Comparison of ENCODE assay signal across 8 cellular contexts in the genomic region with DNA sequence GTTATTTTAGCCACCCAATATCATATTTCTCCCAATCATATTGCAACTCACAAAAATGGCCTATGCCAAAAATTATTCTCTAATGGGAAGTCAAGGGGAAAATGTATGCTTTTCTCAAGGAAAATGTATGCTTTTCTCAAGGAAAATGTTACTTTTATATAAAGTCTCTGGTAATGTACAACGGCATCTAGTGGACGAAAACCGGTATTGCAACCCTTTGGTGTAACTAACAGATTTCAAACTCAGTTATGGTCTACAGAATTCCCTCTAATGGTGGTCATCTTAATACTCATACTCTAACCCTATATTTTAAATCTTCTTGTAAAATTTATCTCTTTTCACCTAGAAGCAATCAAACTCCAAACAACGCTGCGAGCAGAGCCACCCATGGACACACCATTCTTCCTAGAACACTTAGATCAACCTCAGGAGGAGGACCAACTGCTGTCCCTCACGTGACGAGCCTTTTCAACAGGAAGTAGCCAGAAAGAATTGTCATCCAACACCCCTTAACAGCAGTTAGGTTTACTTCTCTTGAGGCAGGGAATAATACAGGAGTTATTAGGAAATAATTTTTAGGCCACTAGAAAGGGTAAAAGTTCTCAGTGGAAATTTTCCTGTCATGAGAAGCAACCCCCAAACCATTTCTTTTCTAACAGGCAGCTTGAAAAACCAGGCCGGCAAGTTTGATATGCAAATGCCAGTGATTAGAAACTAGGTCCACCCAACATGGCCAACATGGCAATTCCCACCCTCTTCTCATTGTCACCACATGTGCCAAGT. TPM values are rescaled to one million over a fixed set of nuclear protein-coding genes. Genes with fewer than 3 reads are reported as not detected.
DNase-seq lines count a peak whose midpoint lies in the region; ATAC-seq and TF ChIP-seq lines count a peak whose summit lies in the region.

No MANE protein-coding gene starts in this region.

- H3K79me2 ChIP-seq in Loucy (ENCODE audit: insufficient read depth, low read length) = no peaks in the 10 kb centered on the region

- H3K27ac Mint-ChIP-seq in stimulated activated naive CD8-positive, alpha-beta T cell treated with anti-CD3 and anti-CD28 coated beads, Interleukin-15, amount 100 ng/mL, for 72 hours = no peak overlapping the region

- H3K4me3 ChIP-seq in Loucy (ENCODE audit: low read length, poor library complexity, severe bottlenecking) = no peak overlapping the region
- H3K4me3 ChIP-seq in adrenal gland = no peak overlapping the region
- no peak overlapping the region for H3K4me3 ChIP-seq in suprapubic skin

- peak; percentile 90 for TF ChIP-seq CTCF in Loucy (conservative IDR thresholded peaks at IDR 0.05; ENCODE audit: low read length)
- TF ChIP-seq CTCF in adrenal gland (IDR thresholded peaks at IDR 0.05) = peak; percentile 70 to 88 (median 74)
- TF ChIP-seq CTCF in suprapubic skin (IDR thresholded peaks at IDR 0.05) = peak; percentile 69 to 74

- ATAC-seq in stimulated activated naive CD8-positive, alpha-beta T cell treated with anti-CD3 and anti-CD28 coated beads, Interleukin-15, Interleukin-2, amounts not matched to agents 100 U/mL and 50 U/mL, for 24 hours = no peak
- no peak for ATAC-seq in stimulated activated naive CD8-positive, alpha-beta T cell treated with anti-CD3 and anti-CD28 coated beads, Interleukin-15, amount 100 ng/mL, for 72 hours
- ATAC-seq in GM19452 (IDR thresholded peaks at IDR 0.05; ENCODE audit: unreplicated experiment) (no peak), GM19324 (IDR thresholded peaks at IDR 0.05; ENCODE audit: low FRiP score, unreplicated experiment) (no peak)

- no peak overlapping the region for H3K4me2 ChIP-seq in Loucy (ENCODE audit: low read depth, low read length, poor library complexity, severe bottlenecking)

- TF ChIP-seq EP300 in suprapubic skin (IDR thresholded peaks at IDR 0.05) = no peak

- H3K27me3 ChIP-seq in Loucy (ENCODE audit: insufficient read depth, low read length, poor library complexity, severe bottlenecking) (no peaks in the 10 kb centered on the region), adrenal gland (no peaks in the 10 kb centered on the region), suprapubic skin (peaks cover 3% of the 10 kb centered on the region)

- WGBS in adrenal gland, 4 donors = 15 to 27% (median 20%) methylated on average over 8 of the region's 8 CpGs
- 32% methylated on average over 8 of the region's 8 CpGs for WGBS in suprapubic skin

- H3K4me3 Mint-ChIP-seq in stimulated activated naive CD8-positive, alpha-beta T cell treated with anti-CD3 and anti-CD28 coated beads, Interleukin-15, amount 100 ng/mL, for 72 hours = no peak overlapping the region

- no peaks in the 10 kb centered on the region for H3K9me3 Mint-ChIP-seq in stimulated activated naive CD8-positive, alpha-beta T cell treated with anti-CD3 and anti-CD28 coated beads, Interleukin-15, amount 100 ng/mL, for 72 hours

- no peaks in the 10 kb centered on the region for H3K36me3 ChIP-seq in Loucy (ENCODE audit: insufficient read depth, low read length)
- no peaks in the 10 kb centered on the region for H3K36me3 ChIP-seq in adrenal gland (replicated peaks in 1 of 2)
- no peaks in the 10 kb centered on the region for H3K36me3 ChIP-seq in suprapubic skin

- H3K27ac ChIP-seq in adrenal gland (no peak overlapping the region), suprapubic skin (no peak overlapping the region)

- H4K20me1 ChIP-seq in Loucy (ENCODE audit: insufficient read depth, low read length, poor library complexity, severe bottlenecking) = no peaks in the 10 kb centered on the region

- no peak overlapping the region for H2AFZ ChIP-seq in Loucy (ENCODE audit: low read length)

- H3K4me1 ChIP-seq in Loucy (ENCODE audit: insufficient read depth, low read length, poor library complexity, severe bottlenecking) (peaks cover 23% of the 10 kb centered on the region), adrenal gland (replicated peaks in 1 of 2) (no peaks in the 10 kb centered on the region), suprapubic skin (peaks cover 4% of the 10 kb centered on the region)

- peak; percentile 36 for DNase-seq in stimulated activated naive CD8-positive, alpha-beta T cell treated with anti-CD3 and anti-CD28 coated beads, Interleukin-15, Interleukin-2, amounts not matched to agents 100 U/mL and 50 U/mL, for 24 hours
- no peak for DNase-seq in stimulated activated naive CD8-positive, alpha-beta T cell treated with anti-CD3 and anti-CD28 coated beads, Interleukin-15, amount 100 ng/mL, for 72 hours
- DNase-seq in adrenal gland (peak in 3 of 7 donors; percentile 22 to 47 (median 46)), inferior parietal cortex (ENCODE audit: extremely low spot score) (peak; percentile 74), suprapubic skin (ENCODE audit: low spot score in 2 of 2) (no peak)

- no peaks in the 10 kb centered on the region for H3K27me3 Mint-ChIP-seq in stimulated activated naive CD8-positive, alpha-beta T cell treated with anti-CD3 and anti-CD28 coated beads, Interleukin-15, amount 100 ng/mL, for 72 hours

- no peak for TF ChIP-seq POLR2A in adrenal gland (IDR thresholded peaks at IDR 0.05)
- TF ChIP-seq POLR2A in suprapubic skin (IDR thresholded peaks at IDR 0.05) = no peak

- no peaks in the 10 kb centered on the region for H3K9me3 ChIP-seq in Loucy (ENCODE audit: insufficient read depth, low read depth, low read length)
- H3K9me3 ChIP-seq in adrenal gland (replicated peaks in 1 of 3) = no peaks in the 10 kb centered on the region
- H3K9me3 ChIP-seq in suprapubic skin = no peaks in the 10 kb centered on the region

- H3K4me1 Mint-ChIP-seq in stimulated activated naive CD8-positive, alpha-beta T cell treated with anti-CD3 and anti-CD28 coated beads, Interleukin-15, amount 100 ng/mL, for 72 hours = peaks cover 6% of the 10 kb centered on the region

- H3K9ac ChIP-seq in Loucy (ENCODE audit: low read depth, low read length, poor library complexity, severe bottlenecking) = no peak overlapping the region

- H3F3A ChIP-seq in Loucy (ENCODE audit: low read depth) = peaks cover 10% of the 10 kb centered on the region; the same call in 1 of the 2 replicates

- no peaks in the 10 kb centered on the region for H3K9me2 ChIP-seq in Loucy (replicated peaks; ENCODE audit: low read depth, low read length)

- intact Hi-C loops in adrenal gland (cut with DNase I) = no loop called here

RNA-seq across cellular contexts. Expression of a gene that starts 20.1 kb away (rescaled TPM):
- total RNA-seq in adrenal gland = not detected
- not detected for polyA plus RNA-seq in adrenal gland
- total RNA-seq in suprapubic skin = not detected

RNA-seq across cellular contexts. Expression of a gene that starts 50.0 kb away (rescaled TPM):
- total RNA-seq in adrenal gland (1 to 10 TPM in 2 of 8 donors, under 1 TPM in 5, not detected in 1; 0.24 to 1.6 (median 0.68) TPM), suprapubic skin (not detected)
- polyA plus RNA-seq in adrenal gland = 1 to 10 TPM in 2 of 3 donors, under 1 TPM in 1; 0.16 to 2.9 (median 1.8) TPM

Comparison
In these comparisons a context has a peak if more than half of its experiments do, and no peak if none do; other contexts are left out.
1. DNase-seq: peak in stimulated activated naive CD8-positive, alpha-beta T cell treated with anti-CD3 and anti-CD28 coated beads, Interleukin-15, Interleukin-2, amounts not matched to agents 100 U/mL and 50 U/mL, for 24 hours (single experiment) and inferior parietal cortex (single experiment); none in stimulated activated naive CD8-positive, alpha-beta T cell treated with anti-CD3 and anti-CD28 coated beads, Interleukin-15, amount 100 ng/mL, for 72 hours (0 of 2) and suprapubic skin (0 of 2).
2. Peak in every context shown above with its lines, with median percentiles within 50 percentile points of each other: CTCF ChIP-seq.